In the genomic region with DNA sequence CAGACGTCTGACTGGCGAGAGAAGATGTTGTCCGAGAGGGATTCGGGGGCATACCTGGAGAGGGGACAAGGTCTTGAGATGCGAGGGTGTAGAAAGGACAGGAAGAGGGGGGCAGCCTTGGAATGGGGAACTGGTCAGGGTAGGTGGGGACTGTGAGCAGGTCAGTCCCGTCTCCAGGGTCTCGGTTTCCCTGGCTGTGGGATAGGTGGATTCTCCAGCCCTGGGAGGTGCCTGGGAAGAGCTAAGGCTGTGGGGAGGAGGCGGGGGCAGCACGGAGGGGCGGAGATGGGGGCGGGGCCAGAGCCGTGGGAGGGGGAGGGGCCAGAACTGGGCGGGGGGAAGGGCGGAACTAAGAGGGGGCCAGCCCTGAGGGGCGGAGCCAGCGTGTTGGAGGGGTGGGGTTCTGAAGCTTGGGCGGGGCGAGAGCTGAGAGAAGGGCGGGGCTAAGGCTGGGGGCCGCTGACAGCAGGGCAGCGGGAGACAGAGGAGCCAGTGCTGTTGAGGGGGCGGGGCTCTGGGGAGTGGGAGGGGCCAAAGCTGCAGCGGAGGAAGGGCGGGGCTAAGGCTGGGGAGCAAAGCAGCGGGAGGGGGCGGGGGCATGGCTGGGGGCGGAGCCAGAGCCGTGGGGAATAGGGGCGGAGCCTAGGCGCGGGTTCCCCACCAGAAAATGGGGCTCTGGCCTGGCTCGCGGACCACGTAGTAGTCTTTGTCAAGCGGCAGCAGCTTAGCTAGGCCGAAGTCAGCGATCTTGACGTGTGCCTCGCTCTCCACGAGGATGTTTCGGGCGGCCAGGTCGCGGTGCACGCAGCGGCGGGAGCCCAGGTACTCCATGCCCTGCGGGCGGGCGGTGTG, we compare ENCODE assay signal across 8 cellular contexts. TPM values are rescaled to one million over a fixed set of nuclear protein-coding genes. Genes with fewer than 3 reads are reported as not detected.
A peak's percentile ranks its signal among the peaks of the same experiment; 100 is the strongest.
DNase-seq lines count a peak whose midpoint lies in the region; ATAC-seq, FAIRE-seq and TF ChIP-seq lines count a peak whose summit lies in the region.

No MANE protein-coding gene starts in this region.

- H3K79me2 ChIP-seq in HCT116 (ENCODE audit: insufficient read depth, low read length) (no peaks in the 10 kb centered on the region), GM12878 (ENCODE audit: control insufficient read depth, insufficient read depth, low read length) (no peaks in the 10 kb centered on the region)

- BruUV-seq in HCT116 (replicated peaks; lab: Mats Ljungman, UMichigan) = no TSS peak
- no TSS peak for BruUV-seq in GM12878 (replicated peaks; lab: Mats Ljungman, UMichigan)

- peaks cover 15 to 34% of the 10 kb centered on the region in 2 experiments for H3K4me1 ChIP-seq in HCT116 (ENCODE audit: control insufficient read depth in 1 of 2, insufficient read depth in 2 of 2, low read length in 2 of 2)
- no peaks in the 10 kb centered on the region for H3K4me1 ChIP-seq in GM12878 (ENCODE audit: control insufficient read depth, insufficient read depth, low read length)
- H3K4me1 ChIP-seq in iPS-15b (ENCODE audit: control insufficient read depth, insufficient read depth, low read length) = peaks cover 2% of the 10 kb centered on the region
- no peaks in the 10 kb centered on the region for H3K4me1 ChIP-seq in gastrocnemius medialis

- RAD21 ChIA-PET in HCT116 (lab: Charles Lee; ENCODE audit: low non-redundant PET in 1 of 2, low total read pairs in 2 of 2, uncharacterized antibody in 2 of 2, unreplicated experiment in 2 of 2) = interaction anchor here (0.5 to 1.0 kb wide), 6 partner anchors 12 to 102 kb away, joined by 3 to 7 read pairs (median 4); a partner anchor contains a TSS
- RAD21 ChIA-PET in GM12878 (lab: Charles Lee; ENCODE audit: unreplicated experiment) = no interaction called here

- WGBS in GM12878 (ENCODE audit: insufficient coverage, insufficient replicate concordance, low lambda C conversion rate, missing lambda C conversion rate) = 97% methylated on average over 28 of the region's 50 CpGs

- H3K27me3 ChIP-seq in AG04450 (ENCODE audit: control insufficient read depth, insufficient read depth, low read length) (peaks cover 2% of the 10 kb centered on the region), HCT116 (ENCODE audit: insufficient read depth, low read length) (no peaks in the 10 kb centered on the region), GM12878 (replicated peaks in 1 of 2; ENCODE audit: control insufficient read depth in 2 of 2, insufficient read depth in 2 of 2, low read length in 1 of 2) (no peaks in the 10 kb centered on the region), iPS-15b (ENCODE audit: control insufficient read depth, insufficient read depth, low read length) (peaks cover 3% of the 10 kb centered on the region), gastrocnemius medialis (peaks cover 41 to 62% (median 51%) of the 10 kb centered on the region in 3 donors)

- no peaks in the 10 kb centered on the region for H4K20me1 ChIP-seq in HCT116 (ENCODE audit: insufficient read depth)
- no peaks in the 10 kb centered on the region for H4K20me1 ChIP-seq in GM12878 (ENCODE audit: control insufficient read depth, insufficient read depth)

- H2AFZ ChIP-seq in HCT116 (ENCODE audit: low read depth, low read length, poor library complexity, severe bottlenecking) = no peak overlapping the region
- no peak overlapping the region for H2AFZ ChIP-seq in GM12878 (ENCODE audit: control insufficient read depth, low read depth, low read length)

- no peak for DNase-seq in AG04450 (ENCODE audit: low read depth, low spot score)
- DNase-seq in HCT116 (ENCODE audit: low read depth, low spot score) = peak; percentile 91
- DNase-seq in RKO (ENCODE audit: low spot score) = peak; percentile 39
- no peak for DNase-seq in GM12878 (ENCODE audit: low read depth, low spot score)
- peak in 1 of 2 donors; percentile 18 for DNase-seq in gastrocnemius medialis
- no peak for DNase-seq in NCI-H2107 treated with DMSO at 0.1 percent for 48 hours (lab: John Stamatoyannopoulos, UW; ENCODE audit: unreplicated experiment)

- POLR2A ChIA-PET in AG04450 (lab: Yijun Ruan, JAX) = interaction anchor here (0.9 kb wide), 1 partner anchor 29 kb away, joined by 6 read pairs; a partner anchor contains a TSS
- POLR2A ChIA-PET in HCT116 (lab: Charles Lee) = interaction anchor here (0.6 to 2.4 kb wide), 18 partner anchors 11 to 763 kb away, joined by 3 to 37 read pairs (median 4); a partner anchor contains a TSS
- POLR2A ChIA-PET in GM12878 (lab: Charles Lee) = interaction anchor here (0.5 kb wide), 1 partner anchor 140 kb away, joined by 3 read pairs; no protein-coding TSS in a partner anchor

- H3K27ac ChIP-seq in AG04450 (ENCODE audit: low read depth, low read length) = no peak overlapping the region
- H3K27ac ChIP-seq in HCT116 (ENCODE audit: low read depth, low read length) = peak overlapping the region; percentile 97
- H3K27ac ChIP-seq in GM12878 (ENCODE audit: control insufficient read depth, insufficient read depth) = no peak overlapping the region
- H3K27ac ChIP-seq in gastrocnemius medialis = no peak overlapping the region

- in situ Hi-C loops in GM12878 (cut with MboI) (no loop called here), gastrocnemius medialis (cut with MboI; ENCODE audit: low sequenced_read_pairs in 4 of 4) (no loop called here)

- SMC1A ChIA-PET in GM12878 (lab: Charles Lee; ENCODE audit: uncharacterized antibody, unreplicated experiment) = no interaction called here

- no peak for FAIRE-seq in GM12878 (lab: Jason Lieb, UNC)

- H3K4me2 ChIP-seq in HCT116 (ENCODE audit: low read length) (peak overlapping the region; percentile 97), GM12878 (ENCODE audit: control insufficient read depth, insufficient read depth) (no peak overlapping the region)

- TF ChIP-seq CTCF in AG04450 (IDR thresholded peaks at IDR 0.05; ENCODE audit: low read depth, low read length) = no peak
- TF ChIP-seq CTCF in HCT116 (IDR thresholded peaks at IDR 0.05 in 2 of 3, conservative IDR thresholded peaks at IDR 0.05 in 1 of 3; ENCODE audit: borderline replicate concordance in 1 of 3, insufficient read depth in 1 of 3, low read depth in 2 of 3, low read length in 2 of 3) = no peak
- no peak for TF ChIP-seq CTCF in GM12878 (IDR thresholded peaks at IDR 0.05 in 2 of 3, conservative IDR thresholded peaks at IDR 0.05 in 1 of 3; ENCODE audit: control insufficient read depth in 2 of 3, extremely low read depth in 1 of 3, insufficient read depth in 1 of 3, low read depth in 3 of 3, low read length in 3 of 3)
- no peak for TF ChIP-seq CTCF in gastrocnemius medialis (IDR thresholded peaks at IDR 0.05 in 4 of 5, conservative IDR thresholded peaks at IDR 0.05 in 1 of 5)

- CTCF ChIA-PET in AG04450 (lab: Charles Lee) (interaction anchor here (0.5 to 0.6 kb wide), 2 partner anchors 17 to 28 kb away, joined by 3 to 4 read pairs; a partner anchor contains a TSS), HCT116 (lab: Charles Lee) (interaction anchor here (0.6 to 1.4 kb wide), 13 partner anchors 9 to 390 kb away, joined by 3 to 17 read pairs (median 3); a partner anchor contains a TSS), GM12878 (lab: Yijun Ruan, JAX) (no interaction called here)

- TF ChIP-seq EP300 in GM12878 (IDR thresholded peaks at IDR 0.05; ENCODE audit: borderline replicate concordance in 1 of 2, control insufficient read depth in 1 of 2, low read depth in 2 of 2, low read length in 2 of 2) = no peak

- intact Hi-C loops in HCT116 (cut with micrococcal nuclease) = no loop called here
- intact Hi-C loops in GM12878 (cut with micrococcal nuclease; ENCODE audit: unreplicated experiment) = no loop called here
- intact Hi-C loops in gastrocnemius medialis (cut with DNase I; ENCODE audit: low total_unique reads) = no loop called here

- H3K4me3 ChIP-seq in AG04450 (ENCODE audit: low read depth, low read length) = peak overlapping the region; percentile 45
- peak overlapping the region; percentile 66 to 74 for H3K4me3 ChIP-seq in HCT116 (replicated peaks in 1 of 2; ENCODE audit: low read depth in 1 of 2, low read length in 2 of 2)
- no peak overlapping the region for H3K4me3 ChIP-seq in GM12878
- H3K4me3 ChIP-seq in iPS-15b (ENCODE audit: low read depth, low read length) = peak overlapping the region; percentile 97
- H3K4me3 ChIP-seq in gastrocnemius medialis = no peak overlapping the region

- no peak for TF ChIP-seq POLR2A in HCT116 (IDR thresholded peaks at IDR 0.05; ENCODE audit: borderline replicate concordance, extremely low read depth, insufficient read depth, insufficient read length)
- no peak for TF ChIP-seq POLR2A in GM12878 (IDR thresholded peaks at IDR 0.05; ENCODE audit: low read depth, low read length)
- no peak for TF ChIP-seq POLR2A in gastrocnemius medialis (IDR thresholded peaks at IDR 0.05)

- no peaks in the 10 kb centered on the region for H3K36me3 ChIP-seq in HCT116 (ENCODE audit: control insufficient read depth in 1 of 2, insufficient read depth in 2 of 2, low read length in 2 of 2)
- peaks cover 6 to 13% of the 10 kb centered on the region in 2 experiments for H3K36me3 ChIP-seq in GM12878 (ENCODE audit: control insufficient read depth in 2 of 2, insufficient read depth in 2 of 2, low read length in 1 of 2)
- peaks cover 2% of the 10 kb centered on the region for H3K36me3 ChIP-seq in iPS-15b (ENCODE audit: control insufficient read depth, insufficient read depth, low read length)
- H3K36me3 ChIP-seq in gastrocnemius medialis = no peaks in the 10 kb centered on the region

- peak overlapping the region; percentile 77 for H3K9ac ChIP-seq in HCT116 (ENCODE audit: low read length)
- no peak overlapping the region for H3K9ac ChIP-seq in GM12878 (ENCODE audit: control insufficient read depth, insufficient read depth, low read length)
- peak overlapping the region; percentile 83 for H3K9ac ChIP-seq in iPS-15b (ENCODE audit: low read depth, low read length)

- H3K9me3 ChIP-seq in AG04450 (ENCODE audit: control insufficient read depth, insufficient read depth, low read length) = peaks cover 6% of the 10 kb centered on the region; the same call in 1 of the 2 replicates
- H3K9me3 ChIP-seq in HCT116 (ENCODE audit: control insufficient read depth in 1 of 2, insufficient read depth in 1 of 2, low read depth in 1 of 2, low read length in 2 of 2) = no peaks in the 10 kb centered on the region
- no peaks in the 10 kb centered on the region; the same call in 2 of the 3 replicates for H3K9me3 ChIP-seq in GM12878 (replicated peaks; ENCODE audit: control insufficient read depth, insufficient read depth, low read length)
- no peaks in the 10 kb centered on the region for H3K9me3 ChIP-seq in iPS-15b (ENCODE audit: control insufficient read depth, insufficient read depth, low read length)
- no peaks in the 10 kb centered on the region for H3K9me3 ChIP-seq in gastrocnemius medialis

- TF ChIP-seq RAD21 in HCT116 (IDR thresholded peaks at IDR 0.05; ENCODE audit: low read depth) (no peak), GM12878 (IDR thresholded peaks at IDR 0.05; ENCODE audit: insufficient read depth, low read depth, low read length) (no peak)

- ATAC-seq in HCT116 = peak; percentile 85
- peak; percentile 81 for ATAC-seq in GM12878
- peak; percentile 33 to 36 for ATAC-seq in gastrocnemius medialis
- ATAC-seq in GM18498 (IDR thresholded peaks at IDR 0.05; ENCODE audit: unreplicated experiment) = no peak

- H3K9me2 ChIP-seq in HCT116 (ENCODE audit: insufficient read depth) = no peaks in the 10 kb centered on the region

RNA-seq across cellular contexts. Expression of a gene that starts 9.5 kb away (rescaled TPM):
- polyA plus RNA-seq in AG04450 (2011; rRNA removed) (not detected in 2 replicates), GM12878 (2011; rRNA removed) (0.16 and 0.29 TPM in 2 replicates), GM12878 (2014; fragmentation: Illumina TruSeq; extraction: Trizol) (0.73 TPM in 1 of 2 replicates, not detected in the other), GM12878 (2014; fragmentation: Nextera tagmentation; extraction: Ambion mirVana) (under 1 TPM; 0.37 to 0.66 TPM), GM12878 (2014; rRNA removed) (0.27 and 1.1 TPM in 2 replicates), GM12878 (2016; fragmentation: Nextera tagmentation; extraction: Ambion mirVana) (1 to 10 TPM in 1 of 2 experiments, under 1 TPM in 1; 0.78 to 1.9 TPM)
- not detected in 2 replicates for polyA minus RNA-seq in AG04450 (2011; rRNA and poly(A)+ RNA removed)
- total RNA-seq in HCT116 (2021; ENCODE audit: unreplicated experiment) (0.96 TPM), GM12878 (2014; rRNA removed) (0.93 and 1.2 TPM in 2 replicates), GM12878 (2014; rRNA removed; fragmentation: Illumina TruSeq; extraction: Trizol) (0.32 and 0.36 TPM in 2 replicates), GM12878 (2021) (0.93 and 1.7 TPM in 2 replicates), gastrocnemius medialis (not detected)
- 0.98 and 1.7 TPM in 2 replicates for polyA plus RNA-seq in HCT116 (2012)
- 1.1 TPM in 1 of 2 replicates, not detected in the other for total RNA-seq in GM12878 (2013; cell fraction: nucleolus; rRNA removed)
- polyA plus RNA-seq in GM12878 (2011; ENCODE audit: low read depth) = 0.92 TPM
- polyA plus RNA-seq in GM12878 (2011; cell fraction: cytosol; rRNA removed) = 0.67 and 0.84 TPM in 2 replicates
- polyA plus RNA-seq in GM12878 (2011; cell fraction: nucleus; rRNA removed) = 1.8 and 2.4 TPM in 2 replicates
- 1.1 and 1.3 TPM in 2 replicates for polyA plus RNA-seq in GM12878 (2012)
- polyA minus RNA-seq in GM12878 (2011; rRNA and poly(A)+ RNA removed) = not detected in 2 replicates
- not detected in 2 replicates for polyA minus RNA-seq in GM12878 (2011; cell fraction: cytosol; rRNA and poly(A)+ RNA removed)
- 0.60 and 0.86 TPM in 2 replicates for polyA minus RNA-seq in GM12878 (2011; cell fraction: nucleus; rRNA and poly(A)+ RNA removed)

RNA-seq across cellular contexts. Expression of a gene that starts 17.0 kb away (rescaled TPM):
- 0.99 and 1.4 TPM in 2 replicates for polyA plus RNA-seq in AG04450 (2011; rRNA removed)
- polyA minus RNA-seq in AG04450 (2011; rRNA and poly(A)+ RNA removed) = 2.1 and 3.4 TPM in 2 replicates
- total RNA-seq in HCT116 (2021; ENCODE audit: unreplicated experiment) = 5.7 TPM
- 3.7 and 3.8 TPM in 2 replicates for polyA plus RNA-seq in HCT116 (2012)
- total RNA-seq in GM12878 (2013; cell fraction: nucleolus; rRNA removed) = 132 and 148 TPM in 2 replicates
- total RNA-seq in GM12878 (2014; rRNA removed) = 30.7 and 31.8 TPM in 2 replicates
- total RNA-seq in GM12878 (2014; rRNA removed; fragmentation: Illumina TruSeq; extraction: Trizol) = 11.5 and 11.6 TPM in 2 replicates
- 64.2 and 67.9 TPM in 2 replicates for total RNA-seq in GM12878 (2021)
- polyA plus RNA-seq in GM12878 (2011; ENCODE audit: low read depth) = 10.1 TPM
- polyA plus RNA-seq in GM12878 (2011; rRNA removed) = 13.1 and 26.9 TPM in 2 replicates
- polyA plus RNA-seq in GM12878 (2011; cell fraction: cytosol; rRNA removed) = 32.3 and 35.9 TPM in 2 replicates
- polyA plus RNA-seq in GM12878 (2011; cell fraction: nucleus; rRNA removed) = 125 and 126 TPM in 2 replicates
- 21.1 and 21.9 TPM in 2 replicates for polyA plus RNA-seq in GM12878 (2012)
- 9.8 and 13.9 TPM in 2 replicates for polyA plus RNA-seq in GM12878 (2014; fragmentation: Illumina TruSeq; extraction: Trizol)
- polyA plus RNA-seq in GM12878 (2014; fragmentation: Nextera tagmentation; extraction: Ambion mirVana) = 10 to 100 TPM in 1 of 2 experiments, 1 to 10 TPM in 1; 7.8 to 37.2 TPM
- 36.8 and 39.1 TPM in 2 replicates for polyA plus RNA-seq in GM12878 (2014; rRNA removed)
- polyA plus RNA-seq in GM12878 (2016; fragmentation: Nextera tagmentation; extraction: Ambion mirVana) = 10 to 100 TPM; 34.8 to 35.8 TPM
- 22.9 and 33.8 TPM in 2 replicates for polyA minus RNA-seq in GM12878 (2011; rRNA and poly(A)+ RNA removed)
- 27.3 and 29.0 TPM in 2 replicates for polyA minus RNA-seq in GM12878 (2011; cell fraction: cytosol; rRNA and poly(A)+ RNA removed)
- 35.3 and 49.3 TPM in 2 replicates for polyA minus RNA-seq in GM12878 (2011; cell fraction: nucleus; rRNA and poly(A)+ RNA removed)
- total RNA-seq in gastrocnemius medialis = 1 to 10 TPM in 2 of 4 donors, under 1 TPM in 2; 0.55 to 1.6 (median 1.2) TPM

RNA-seq across cellular contexts. Expression of a gene that starts 28.9 kb away (rescaled TPM):
- polyA plus RNA-seq in AG04450 (2011; rRNA removed) = 890 and 1,276 TPM in 2 replicates
- polyA minus RNA-seq in AG04450 (2011; rRNA and poly(A)+ RNA removed) = 210 and 227 TPM in 2 replicates
- total RNA-seq in HCT116 (2021; ENCODE audit: unreplicated experiment) = 3,525 TPM
- 5,441 and 5,557 TPM in 2 replicates for polyA plus RNA-seq in HCT116 (2012)
- total RNA-seq in GM12878 (2013; cell fraction: nucleolus; rRNA removed) = 321 and 350 TPM in 2 replicates
- 3,172 and 3,519 TPM in 2 replicates for total RNA-seq in GM12878 (2014; rRNA removed)
- 1,696 and 1,955 TPM in 2 replicates for total RNA-seq in GM12878 (2014; rRNA removed; fragmentation: Illumina TruSeq; extraction: Trizol)
- 3,774 and 3,973 TPM in 2 replicates for total RNA-seq in GM12878 (2021)
- 986 TPM for polyA plus RNA-seq in GM12878 (2011; ENCODE audit: low read depth)
- 583 and 1,181 TPM in 2 replicates for polyA plus RNA-seq in GM12878 (2011; rRNA removed)
- polyA plus RNA-seq in GM12878 (2011; cell fraction: cytosol; rRNA removed) = 2,249 and 3,260 TPM in 2 replicates
- polyA plus RNA-seq in GM12878 (2011; cell fraction: nucleus; rRNA removed) = 987 and 1,239 TPM in 2 replicates
- 5,692 and 5,778 TPM in 2 replicates for polyA plus RNA-seq in GM12878 (2012)
- 545 and 2,062 TPM in 2 replicates for polyA plus RNA-seq in GM12878 (2014; fragmentation: Illumina TruSeq; extraction: Trizol)
- 1,000 to 10,000 TPM; 1,658 to 1,675 TPM for polyA plus RNA-seq in GM12878 (2014; fragmentation: Nextera tagmentation; extraction: Ambion mirVana)
- 3,622 and 3,810 TPM in 2 replicates for polyA plus RNA-seq in GM12878 (2014; rRNA removed)
- 1,000 to 10,000 TPM; 2,538 to 2,591 TPM for polyA plus RNA-seq in GM12878 (2016; fragmentation: Nextera tagmentation; extraction: Ambion mirVana)
- 415 and 870 TPM in 2 replicates for polyA minus RNA-seq in GM12878 (2011; rRNA and poly(A)+ RNA removed)
- 769 and 811 TPM in 2 replicates for polyA minus RNA-seq in GM12878 (2011; cell fraction: cytosol; rRNA and poly(A)+ RNA removed)
- 194 and 322 TPM in 2 replicates for polyA minus RNA-seq in GM12878 (2011; cell fraction: nucleus; rRNA and poly(A)+ RNA removed)
- total RNA-seq in gastrocnemius medialis = 1,000 to 10,000 TPM; 1,094 to 1,320 (median 1,226) TPM

RNA-seq across cellular contexts. Expression of a gene that starts 35.9 kb away (rescaled TPM):
- not detected in 2 replicates for polyA plus RNA-seq in AG04450 (2011; rRNA removed)
- polyA minus RNA-seq in AG04450 (2011; rRNA and poly(A)+ RNA removed) = not detected in 2 replicates
- 22.2 TPM for total RNA-seq in HCT116 (2021; ENCODE audit: unreplicated experiment)
- polyA plus RNA-seq in HCT116 (2012) = 30.3 and 34.5 TPM in 2 replicates
- not detected in 2 replicates for total RNA-seq in GM12878 (2013; cell fraction: nucleolus; rRNA removed)
- 0.22 TPM in 1 of 2 replicates, not detected in the other for total RNA-seq in GM12878 (2014; rRNA removed)
- total RNA-seq in GM12878 (2014; rRNA removed; fragmentation: Illumina TruSeq; extraction: Trizol) = not detected in 2 replicates
- 0.08 TPM in 1 of 2 replicates, not detected in the other for total RNA-seq in GM12878 (2021)
- not detected for polyA plus RNA-seq in GM12878 (2011; ENCODE audit: low read depth)
- polyA plus RNA-seq in GM12878 (2011; rRNA removed) = not detected in 2 replicates
- polyA plus RNA-seq in GM12878 (2011; cell fraction: cytosol; rRNA removed) = not detected in 2 replicates
- not detected in 2 replicates for polyA plus RNA-seq in GM12878 (2011; cell fraction: nucleus; rRNA removed)
- not detected in 2 replicates for polyA plus RNA-seq in GM12878 (2012)
- polyA plus RNA-seq in GM12878 (2014; fragmentation: Illumina TruSeq; extraction: Trizol) = not detected in 2 replicates
- not detected for polyA plus RNA-seq in GM12878 (2014; fragmentation: Nextera tagmentation; extraction: Ambion mirVana)
- polyA plus RNA-seq in GM12878 (2014; rRNA removed) = not detected in 2 replicates
- not detected for polyA plus RNA-seq in GM12878 (2016; fragmentation: Nextera tagmentation; extraction: Ambion mirVana)
- polyA minus RNA-seq in GM12878 (2011; rRNA and poly(A)+ RNA removed) = not detected in 2 replicates
- not detected in 2 replicates for polyA minus RNA-seq in GM12878 (2011; cell fraction: cytosol; rRNA and poly(A)+ RNA removed)
- not detected in 2 replicates for polyA minus RNA-seq in GM12878 (2011; cell fraction: nucleus; rRNA and poly(A)+ RNA removed)
- under 1 TPM in 2 of 4 donors, not detected in 2; 0.13 to 0.39 TPM for total RNA-seq in gastrocnemius medialis

RNA-seq across cellular contexts. Expression of a gene that starts 41.0 kb away (rescaled TPM):
- polyA plus RNA-seq in AG04450 (2011; rRNA removed) (not detected in 2 replicates), GM12878 (2011; rRNA removed) (0.04 TPM in 2 replicates), GM12878 (2014; fragmentation: Illumina TruSeq; extraction: Trizol) (0.03 TPM in 1 of 2 replicates, not detected in the other), GM12878 (2014; fragmentation: Nextera tagmentation; extraction: Ambion mirVana) (under 1 TPM; 0.02 to 0.05 TPM), GM12878 (2014; rRNA removed) (0.06 TPM in 1 of 2 replicates, not detected in the other), GM12878 (2016; fragmentation: Nextera tagmentation; extraction: Ambion mirVana) (under 1 TPM in 1 of 2 experiments, not detected in 1; 0.08 TPM)
- polyA minus RNA-seq in AG04450 (2011; rRNA and poly(A)+ RNA removed) = not detected in 2 replicates
- total RNA-seq in HCT116 (2021; ENCODE audit: unreplicated experiment) (0.59 TPM), GM12878 (2014; rRNA removed) (0.06 TPM in 1 of 2 replicates, not detected in the other), GM12878 (2014; rRNA removed; fragmentation: Illumina TruSeq; extraction: Trizol) (0.05 TPM in 1 of 2 replicates, not detected in the other), GM12878 (2021) (0.05 and 0.08 TPM in 2 replicates), gastrocnemius medialis (not detected)
- 0.32 and 0.34 TPM in 2 replicates for polyA plus RNA-seq in HCT116 (2012)
- total RNA-seq in GM12878 (2013; cell fraction: nucleolus; rRNA removed) = not detected in 2 replicates
- not detected for polyA plus RNA-seq in GM12878 (2011; ENCODE audit: low read depth)
- 0.03 TPM in 2 replicates for polyA plus RNA-seq in GM12878 (2011; cell fraction: cytosol; rRNA removed)
- polyA plus RNA-seq in GM12878 (2011; cell fraction: nucleus; rRNA removed) = 0.07 TPM in 1 of 2 replicates, not detected in the other
- 0.11 and 0.26 TPM in 2 replicates for polyA plus RNA-seq in GM12878 (2012)
- not detected in 2 replicates for polyA minus RNA-seq in GM12878 (2011; rRNA and poly(A)+ RNA removed)
- polyA minus RNA-seq in GM12878 (2011; cell fraction: cytosol; rRNA and poly(A)+ RNA removed) = not detected in 2 replicates
- not detected in 2 replicates for polyA minus RNA-seq in GM12878 (2011; cell fraction: nucleus; rRNA and poly(A)+ RNA removed)

Comparison
In these comparisons a context has a peak if more than half of its experiments do, and no peak if none do; other contexts are left out.
1. DNase-seq: peak in HCT116 (single experiment) and RKO (single experiment); none in AG04450 (single experiment), GM12878 (single experiment) and NCI-H2107 treated with DMSO at 0.1 percent for 48 hours (single experiment).
2. H3K4me3 ChIP-seq: peak in AG04450 (single experiment), HCT116 (2 of 2) and iPS-15b (single experiment); none in GM12878 (single experiment) and gastrocnemius medialis (0 of 4).